Comparison of ENCODE assay signal across 8 cellular contexts in genomic region chrX:40094900-40095587, GRCh38. TPM values are rescaled to one million over a fixed set of nuclear protein-coding genes. Genes with fewer than 3 reads are reported as not detected.
DNase-seq lines count a peak whose midpoint lies in the region; ATAC-seq and TF ChIP-seq lines count a peak whose summit lies in the region.

No MANE protein-coding gene starts in this region.

- H3K27me3 ChIP-seq in CD8-positive, alpha-beta memory T cell (ENCODE audit: insufficient read depth, low read length, poor library complexity, severe bottlenecking), result no peaks in the 10 kb centered on the region
- H3K27me3 ChIP-seq in MG63 (no peaks in the 10 kb centered on the region), dorsolateral prefrontal cortex (peaks cover 0 to 99% (median 66%) of the 10 kb centered on the region in 45 donors)

- H3K9me3 ChIP-seq in CD8-positive, alpha-beta memory T cell (ENCODE audit: low read length), result no peaks in the 10 kb centered on the region
- no peaks in the 10 kb centered on the region for H3K9me3 ChIP-seq in MG63

- CTCF ChIA-PET in CD8-positive, alpha-beta memory T cell (lab: Charles Lee), result interaction anchor here (1.3 to 2.3 kb wide), 2 partner anchors 11 to 75 kb away, joined by 3 to 6 read pairs; no protein-coding TSS in a partner anchor

- H3K4me1 Mint-ChIP-seq in CD8-positive, alpha-beta memory T cell, result peaks cover 32 to 42% (median 38%) of the 10 kb centered on the region in 3 donors
- H3K4me1 Mint-ChIP-seq in natural killer cell, result peaks cover 43 to 46% of the 10 kb centered on the region in 2 donors

- peak overlapping the region; percentile 65 for H3K27ac ChIP-seq in CD8-positive, alpha-beta memory T cell (ENCODE audit: low read depth, low read length)
- H3K27ac ChIP-seq in dorsolateral prefrontal cortex, result peak overlapping the region in 51 of 59 donors; percentile 4 to 93 (median 87)

- TF ChIP-seq CTCF in dorsolateral prefrontal cortex (IDR thresholded peaks at IDR 0.05 in 54 of 56, conservative IDR thresholded peaks at IDR 0.05 in 2 of 56; ENCODE audit: low read depth in 1 of 56, partially characterized antibody in 56 of 56) (no peak), natural killer cell (IDR thresholded peaks at IDR 0.05) (no peak)

- peak overlapping the region; percentile 75 for H3K4me3 ChIP-seq in CD8-positive, alpha-beta memory T cell (ENCODE audit: low read length)
- H3K4me3 ChIP-seq in MG63 (peak overlapping the region; percentile 62), dorsolateral prefrontal cortex (peak overlapping the region; percentile 49 to 87 (median 72))

- H3K4me3 Mint-ChIP-seq in CD8-positive, alpha-beta memory T cell, result peak overlapping the region; percentile 84 to 95 (median 92)
- peak overlapping the region; percentile 91 for H3K4me3 Mint-ChIP-seq in natural killer cell

- in situ Hi-C loops in ACHN (cut with HindIII; ENCODE audit: low pct_ligation_motif_present, low pct_unique_long_range_greater_than_20kb, low sequenced_read_pairs), result no loop called here

- peaks cover 0 to 11% (median 0%) of the 10 kb centered on the region in 3 donors for H3K36me3 Mint-ChIP-seq in CD8-positive, alpha-beta memory T cell
- H3K36me3 Mint-ChIP-seq in natural killer cell, result no peaks in the 10 kb centered on the region

- peaks cover 29% of the 10 kb centered on the region for H3K4me1 ChIP-seq in CD8-positive, alpha-beta memory T cell (ENCODE audit: insufficient read depth, low read length)

- no peak for DNase-seq in CD8-positive, alpha-beta memory T cell
- no peak for DNase-seq in MG63
- DNase-seq in dorsolateral prefrontal cortex, result no peak
- DNase-seq in natural killer cell, result no peak
- DNase-seq in mucosa of gallbladder (ENCODE audit: low spot score), result no peak
- no peak for DNase-seq in ACHN

- peak overlapping the region; percentile 72 to 97 (median 90) for H3K27ac Mint-ChIP-seq in CD8-positive, alpha-beta memory T cell
- H3K27ac Mint-ChIP-seq in natural killer cell, result peak overlapping the region; percentile 81 to 85

- no peak for ATAC-seq in natural killer cell
- ATAC-seq in GM18873 (IDR thresholded peaks at IDR 0.05; ENCODE audit: low FRiP score, unreplicated experiment), result no peak
- no peak for ATAC-seq in GM18517 (IDR thresholded peaks at IDR 0.05; ENCODE audit: unreplicated experiment)

- intact Hi-C loops in dorsolateral prefrontal cortex (cut with DNase I) (loop anchor here in 1 of 2 donors (5.0 to 10.0 kb wide), 3 partner anchors 82 to 360 kb away; no protein-coding TSS in a partner anchor), natural killer cell (cut with micrococcal nuclease) (loop anchor here (5.0 kb wide), 4 partner anchors 57 to 238 kb away; no protein-coding TSS in a partner anchor)

- peaks cover 0 to 37% of the 10 kb centered on the region in 2 donors for H3K27me3 Mint-ChIP-seq in CD8-positive, alpha-beta memory T cell
- peaks cover 0 to 19% of the 10 kb centered on the region in 2 donors for H3K27me3 Mint-ChIP-seq in natural killer cell (ENCODE audit: low read depth in 2 of 2)

- peaks cover 0 to 6% (median 0%) of the 10 kb centered on the region in 5 donors for H3K9me3 Mint-ChIP-seq in CD8-positive, alpha-beta memory T cell
- no peaks in the 10 kb centered on the region for H3K9me3 Mint-ChIP-seq in natural killer cell

- POLR2A ChIA-PET in CD8-positive, alpha-beta memory T cell (lab: Charles Lee), result interaction anchor here (1.0 to 4.4 kb wide), 2 partner anchors 75 to 81 kb away, joined by 5 to 50 read pairs; no protein-coding TSS in a partner anchor

- no peaks in the 10 kb centered on the region for H3K36me3 ChIP-seq in CD8-positive, alpha-beta memory T cell (ENCODE audit: insufficient read depth, low read length)
- no peaks in the 10 kb centered on the region for H3K36me3 ChIP-seq in MG63

RNA-seq across cellular contexts. Expression of gene BCOR, which starts 2.7 kb away (rescaled TPM):
- total RNA-seq in CD8-positive, alpha-beta memory T cell, result 10 to 100 TPM; 62.6 to 67.7 TPM
- polyA plus RNA-seq in CD8-positive, alpha-beta memory T cell, result 7.2 TPM
- 13.4 and 15.0 TPM in 2 replicates for total RNA-seq in MG63 (2014; rRNA removed; shearing (Covaris generic); ENCODE audit: low replicate concordance)
- total RNA-seq in dorsolateral prefrontal cortex (10 to 100 TPM; 10.5 to 38.3 (median 19.7) TPM), natural killer cell (10 to 100 TPM; 20.0 to 35.2 (median 29.2) TPM), mucosa of gallbladder (25.8 TPM)
